ENCODE assay signal across 14 cellular contexts in genomic region chr3:185342458-185343169, GRCh38. TPM values are rescaled to one million over a fixed set of nuclear protein-coding genes. Genes with fewer than 3 reads are reported as not detected.
DNase-seq lines count a peak whose midpoint lies in the region; ATAC-seq and TF ChIP-seq lines count a peak whose summit lies in the region.
"Had no signal": no experiment of that assay in that cellular context is flagged by ENCODE, and none has a peak within 500 bp of the region (broad histone marks: within the 10 kb centered on the region; RNA-seq: fewer than 3 reads in every experiment).

No MANE protein-coding gene starts in this region.

- RAD21 ChIA-PET in HCT116 (lab: Charles Lee; ENCODE audit: low non-redundant PET in 1 of 2, low total read pairs in 2 of 2, uncharacterized antibody in 2 of 2, unreplicated experiment in 2 of 2) = no interaction called here

- TF ChIP-seq RAD21 in HCT116 (IDR thresholded peaks at IDR 0.05; ENCODE audit: low read depth) = no peak

- no peaks in the 10 kb centered on the region for H4K20me1 ChIP-seq in HCT116 (ENCODE audit: insufficient read depth)

- no peak overlapping the region for H2AFZ ChIP-seq in HCT116 (ENCODE audit: low read depth, low read length, poor library complexity, severe bottlenecking)

- H3K36me3 Mint-ChIP-seq in T-helper 17 cell (ENCODE audit: low read depth) = peaks cover 2% of the 10 kb centered on the region
- H3K36me3 Mint-ChIP-seq: CD4-positive, alpha-beta memory T cell had no signal

- H3K4me3 ChIP-seq in GM12865 (ENCODE audit: low read depth, low read length) (no peak overlapping the region), HCT116 (replicated peaks in 1 of 2; ENCODE audit: low read depth in 1 of 2, low read length in 2 of 2) (no peak overlapping the region), left lung (no peak overlapping the region)
- H3K4me3 ChIP-seq: colonic mucosa, SJSA1 had no signal

- in situ Hi-C loops in GM13976 (cut with MboI; ENCODE audit: low sequenced_read_pairs, unreplicated experiment) = no loop called here

- H3K9ac ChIP-seq in HCT116 (ENCODE audit: low read length) = peak overlapping the region; percentile 16; the same call in 1 of the 2 replicates

- H3K9me3 ChIP-seq in HCT116 (ENCODE audit: control insufficient read depth in 1 of 2, insufficient read depth in 1 of 2, low read depth in 1 of 2, low read length in 2 of 2) (no peaks in the 10 kb centered on the region), T-helper 17 cell (ENCODE audit: control insufficient read depth, low read length, poor library complexity, severe bottlenecking) (no peaks in the 10 kb centered on the region), left lung (no peaks in the 10 kb centered on the region)
- H3K9me3 ChIP-seq: colonic mucosa, SJSA1 had no signal

- intact Hi-C loops in HCT116 (cut with micrococcal nuclease) = no loop called here
- intact Hi-C loops in left lung (cut with DNase I) = no loop called here
- intact Hi-C loops in posterior vena cava (cut with DNase I) = no loop called here

- no peaks in the 10 kb centered on the region for H3K79me2 ChIP-seq in HCT116 (ENCODE audit: insufficient read depth, low read length)

- H3K27me3 Mint-ChIP-seq in T-helper 17 cell = no peaks in the 10 kb centered on the region
- H3K27me3 Mint-ChIP-seq: CD4-positive, alpha-beta memory T cell had no signal

- H3K4me2 ChIP-seq in HCT116 (ENCODE audit: low read length) = peak overlapping the region; percentile 54

- no peak overlapping the region for H3K27ac ChIP-seq in HCT116 (ENCODE audit: low read depth, low read length)
- H3K27ac ChIP-seq in left lung = no peak overlapping the region
- H3K27ac ChIP-seq: colonic mucosa, SJSA1 had no signal

- no peak overlapping the region for H3K4me3 Mint-ChIP-seq in T-helper 17 cell
- H3K4me3 Mint-ChIP-seq: CD4-positive, alpha-beta memory T cell had no signal

- CTCF ChIA-PET in HCT116 (lab: Charles Lee) = no interaction called here

- POLR2A ChIA-PET in HCT116 (lab: Charles Lee) = no interaction called here

- H3K27ac Mint-ChIP-seq in T-helper 17 cell = no peak overlapping the region

- H3K4me1 Mint-ChIP-seq in T-helper 17 cell = peaks cover 9% of the 10 kb centered on the region

- no peak for TF ChIP-seq POLR2A in HCT116 (IDR thresholded peaks at IDR 0.05; ENCODE audit: borderline replicate concordance, extremely low read depth, insufficient read depth, insufficient read length)

- peak; percentile 34 for DNase-seq in GM12865 (ENCODE audit: low read depth)
- no peak for DNase-seq in HCT116 (ENCODE audit: low read depth, low spot score)
- no peak for DNase-seq in T-helper 17 cell
- DNase-seq in left lung = no peak
- no peak for DNase-seq in central memory CD4-positive, alpha-beta T cell
- DNase-seq in activated naive CD4-positive, alpha-beta T cell treated with Interleukin-2 at 50 U/mL for 16 hours = no peak
- DNase-seq in posterior vena cava (ENCODE audit: low spot score) = no peak
- no peak for DNase-seq in GM13976 (ENCODE audit: low spot score)
- DNase-seq: activated T-cell treated with anti-CD3 and anti-CD28 coated beads, Interleukin-2, amount 50 U/mL, for 1 hour; CD4-positive, alpha-beta memory T cell; colonic mucosa; NCI-H187 treated with DMSO at 0.1 percent for 48 hours; NCI-H82 had no signal

- H3K4me1 ChIP-seq in HCT116 (ENCODE audit: control insufficient read depth in 1 of 2, insufficient read depth in 2 of 2, low read length in 2 of 2) = peaks cover 7 to 17% of the 10 kb centered on the region in 2 experiments
- peaks cover 0 to 20% of the 10 kb centered on the region in 2 donors for H3K4me1 ChIP-seq in left lung
- H3K4me1 ChIP-seq: colonic mucosa, SJSA1 had no signal

- no peaks in the 10 kb centered on the region for H3K27me3 ChIP-seq in HCT116 (ENCODE audit: insufficient read depth, low read length)
- H3K27me3 ChIP-seq in left lung = no peaks in the 10 kb centered on the region
- H3K27me3 ChIP-seq: colonic mucosa, SJSA1 had no signal

- no peak for ATAC-seq in HCT116
- ATAC-seq in T-helper 17 cell = peak; percentile 32
- ATAC-seq in left lung = peak; percentile 71

- no peaks in the 10 kb centered on the region for H3K9me2 ChIP-seq in HCT116 (ENCODE audit: insufficient read depth)

- H3K36me3 ChIP-seq in HCT116 (ENCODE audit: control insufficient read depth in 1 of 2, insufficient read depth in 2 of 2, low read length in 2 of 2) (no peaks in the 10 kb centered on the region), left lung (no peaks in the 10 kb centered on the region)
- H3K36me3 ChIP-seq: colonic mucosa, SJSA1 had no signal

- TF ChIP-seq CTCF in GM12865 (IDR thresholded peaks at IDR 0.05; ENCODE audit: insufficient read depth, low read depth, low read length, missing control alignments) (no peak), HCT116 (IDR thresholded peaks at IDR 0.05 in 2 of 3, conservative IDR thresholded peaks at IDR 0.05 in 1 of 3; ENCODE audit: borderline replicate concordance in 1 of 3, insufficient read depth in 1 of 3, low read depth in 2 of 3, low read length in 2 of 3) (no peak), left lung (IDR thresholded peaks at IDR 0.05) (no peak), GM13976 (IDR thresholded peaks at IDR 0.05; ENCODE audit: borderline replicate concordance, control extremely low read depth, extremely low read depth, insufficient read depth, missing control alignments) (no peak)

- BruUV-seq in HCT116 (replicated peaks; lab: Mats Ljungman, UMichigan) = no TSS peak

TF ChIP-seq in HCT116, 20 proteins besides CTCF, POLR2A, EP300 and RAD21:
- TF ChIP-seq POLR2AphosphoS5 (IDR thresholded peaks at IDR 0.05; ENCODE audit: low read depth, low read length) (no peak), ATF3 (IDR thresholded peaks at IDR 0.05) (no peak), FOSL1 (IDR thresholded peaks at IDR 0.05; ENCODE audit: low read depth) (peak; percentile 27; the same call in 1 of the 2 replicates), EZH2 (IDR thresholded peaks at IDR 0.05) (no peak), EZH2phosphoT487 (IDR thresholded peaks at IDR 0.05; ENCODE audit: borderline replicate concordance) (no peak), ELF1 (IDR thresholded peaks at IDR 0.05; ENCODE audit: borderline replicate concordance, low read depth) (no peak), SP1 (IDR thresholded peaks at IDR 0.05; ENCODE audit: low read depth) (peak; percentile 26; the same call in 1 of the 2 replicates), EGR1 (IDR thresholded peaks at IDR 0.05; ENCODE audit: low read depth) (no peak), REST (IDR thresholded peaks at IDR 0.05; ENCODE audit: low read depth) (no peak), JUND (IDR thresholded peaks at IDR 0.05) (no peak), CBX3 (IDR thresholded peaks at IDR 0.05; ENCODE audit: low read depth) (no peak), CEBPB (IDR thresholded peaks at IDR 0.05; ENCODE audit: low read depth) (no peak), YY1 (IDR thresholded peaks at IDR 0.05; ENCODE audit: extremely low read depth, insufficient replicate concordance, low read depth, low read length) (no peak), ZFX (IDR thresholded peaks at IDR 0.05) (no peak), SRF (IDR thresholded peaks at IDR 0.05; ENCODE audit: low read depth) (no peak)

RNA-seq across cellular contexts. Expression of gene MAP3K13, which starts 20.3 kb away (rescaled TPM):
- total RNA-seq in HCT116 (2021; ENCODE audit: unreplicated experiment) (21.0 TPM), T-helper 17 cell (1 to 10 TPM; 6.8 to 8.1 TPM), left lung (10 to 100 TPM; 34.5 to 48.0 TPM), posterior vena cava (10 to 100 TPM; 20.7 to 24.7 TPM)
- polyA plus RNA-seq in HCT116 (2012) = 8.3 and 11.5 TPM in 2 replicates
